ENCODE assay signal across 7 cellular contexts in genomic region chr5:42767491-42768105, GRCh38.
A peak's percentile ranks its signal among the peaks of the same experiment; 100 is the strongest.
DNase-seq lines count a peak whose midpoint lies in the region; ATAC-seq and TF ChIP-seq lines count a peak whose summit lies in the region.

No MANE protein-coding gene starts in this region.

- ATAC-seq in HG03103 (IDR thresholded peaks at IDR 0.05; ENCODE audit: low read depth, unreplicated experiment) (peak; percentile 52), HG03457 (IDR thresholded peaks at IDR 0.05; ENCODE audit: unreplicated experiment) (no peak), HG03095 (IDR thresholded peaks at IDR 0.05; ENCODE audit: unreplicated experiment) (no peak)

- DNase-seq in GM06990 (ENCODE audit: extremely low read depth, insufficient read length) (no peak), RKO (ENCODE audit: low spot score) (peak; percentile 50), fibroblast of pulmonary artery (ENCODE audit: low read depth) (peak; percentile 61), putamen (ENCODE audit: low spot score) (peak; percentile 49)

- H3K36me3 ChIP-seq in GM06990 (ENCODE audit: control insufficient read depth, insufficient read depth, low read length) = no peaks in the 10 kb centered on the region; the same call in 1 of the 2 replicates

- H3K4me3 ChIP-seq in GM06990 (replicated peaks; ENCODE audit: low read depth, low read length) (no peak overlapping the region), fibroblast of pulmonary artery (replicated peaks; ENCODE audit: low read depth, low read length) (no peak overlapping the region)

- TF ChIP-seq CTCF in GM06990 (IDR thresholded peaks at IDR 0.05; ENCODE audit: insufficient read depth, low read length, poor library complexity, severe bottlenecking) (peak; percentile 36), fibroblast of pulmonary artery (IDR thresholded peaks at IDR 0.05; ENCODE audit: low read length, missing control alignments) (peak; percentile 43)

- no peaks in the 10 kb centered on the region for H3K27me3 ChIP-seq in GM06990 (replicated peaks; ENCODE audit: control insufficient read depth, insufficient read depth, low read length)
